In the genomic region with DNA sequence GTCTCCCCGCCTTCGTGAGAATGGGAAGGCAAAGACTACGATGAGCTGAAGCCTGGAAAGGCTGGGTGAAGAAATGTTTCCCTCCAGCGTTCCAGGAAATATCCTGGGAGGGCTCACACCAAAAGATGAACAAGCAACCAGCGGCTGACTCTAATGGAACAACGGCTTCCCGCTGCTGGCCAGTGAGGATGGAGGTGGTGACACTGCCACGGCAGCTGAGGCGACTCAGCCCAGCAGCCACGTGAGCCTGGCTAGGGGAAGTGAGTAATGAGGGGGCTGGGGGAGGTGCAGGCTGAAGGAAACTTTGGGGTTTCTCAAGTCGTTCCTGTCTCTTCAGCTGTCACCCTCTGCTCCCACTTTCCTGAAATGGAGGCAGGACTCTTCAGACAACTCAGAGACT, we compare ENCODE assay signal across 8 cellular contexts.
DNase-seq lines count a peak whose midpoint lies in the region; ATAC-seq and TF ChIP-seq lines count a peak whose summit lies in the region.

No MANE protein-coding gene starts in this region.

- H3K4me3 ChIP-seq in stomach: no peak overlapping the region

- TF ChIP-seq CTCF in stomach (IDR thresholded peaks at IDR 0.05): no peak

- peaks cover 62% of the 10 kb centered on the region for H3K4me1 Mint-ChIP-seq in activated CD8-positive, alpha-beta T cell treated with anti-CD3 and anti-CD28 coated beads, Interleukin-2, amount 10 ng/mL, durations not matched to agents 7 days and 5 days (ENCODE audit: low read depth)

- H3K27ac ChIP-seq in stomach: peak overlapping the region in 3 of 5 donors; percentile 23 to 75 (median 43)

- no peak for TF ChIP-seq EP300 in stomach (IDR thresholded peaks at IDR 0.05)

- no peaks in the 10 kb centered on the region for H3K9me3 ChIP-seq in stomach

- H3K27me3 Mint-ChIP-seq in activated CD8-positive, alpha-beta T cell treated with anti-CD3 and anti-CD28 coated beads, Interleukin-2, amount 10 ng/mL, durations not matched to agents 7 days and 5 days (ENCODE audit: low read depth): no peaks in the 10 kb centered on the region

- POLR2A ChIA-PET in activated CD8-positive, alpha-beta T cell treated with anti-CD3 and anti-CD28 coated beads, Interleukin-2, amount 10 ng/mL, durations not matched to agents 7 days and 5 days (lab: Charles Lee): no interaction called here

- 60 to 84% (median 74%) methylated on average over 11 of the region's 11 CpGs for WGBS in stomach, 5 donors

- no peaks in the 10 kb centered on the region for H3K36me3 ChIP-seq in stomach

- H3K4me1 ChIP-seq in stomach: peaks cover 0 to 22% (median 12%) of the 10 kb centered on the region in 4 donors

- intact Hi-C loops in stomach (cut with DNase I; ENCODE audit: low total_unique reads): no loop called here

- no peaks in the 10 kb centered on the region for H3K9me3 Mint-ChIP-seq in activated CD8-positive, alpha-beta T cell treated with anti-CD3 and anti-CD28 coated beads, Interleukin-2, amount 10 ng/mL, durations not matched to agents 7 days and 5 days (ENCODE audit: insufficient read depth)

- peak; percentile 52 for DNase-seq in activated CD8-positive, alpha-beta T cell treated with anti-CD3 and anti-CD28 coated beads, Interleukin-2, amount 10 ng/mL, durations not matched to agents 7 days and 5 days
- peak; percentile 57 for DNase-seq in iris pigment epithelial cell (ENCODE audit: low read depth)
- peak; percentile 47 for DNase-seq in stomach
- no peak for DNase-seq in NCI-H2081 (lab: John Stamatoyannopoulos, UW)
- no peak for DNase-seq in activated effector memory CD4-positive, alpha-beta T cell treated with anti-CD3 and anti-CD28 coated beads, Interleukin-2, amount 50 U/mL, for 16 hours
- no peak for DNase-seq in NCI-H524 (lab: John Stamatoyannopoulos, UW)

- CTCF ChIA-PET in activated CD8-positive, alpha-beta T cell treated with anti-CD3 and anti-CD28 coated beads, Interleukin-2, amount 10 ng/mL, durations not matched to agents 7 days and 5 days (lab: Charles Lee): interaction anchor here (1.2 to 1.3 kb wide), 2 partner anchors 9 to 13 kb away, joined by 3 to 4 read pairs; no protein-coding TSS in a partner anchor

- peak overlapping the region; percentile 52 for H3K27ac Mint-ChIP-seq in activated CD8-positive, alpha-beta T cell treated with anti-CD3 and anti-CD28 coated beads, Interleukin-2, amount 10 ng/mL, durations not matched to agents 7 days and 5 days

- TF ChIP-seq POLR2A in stomach (IDR thresholded peaks at IDR 0.05): no peak

- no peaks in the 10 kb centered on the region for H3K27me3 ChIP-seq in stomach

- H3K4me3 Mint-ChIP-seq in activated CD8-positive, alpha-beta T cell treated with anti-CD3 and anti-CD28 coated beads, Interleukin-2, amount 10 ng/mL, durations not matched to agents 7 days and 5 days: no peak overlapping the region

- peaks cover 23% of the 10 kb centered on the region for H3K36me3 Mint-ChIP-seq in activated CD8-positive, alpha-beta T cell treated with anti-CD3 and anti-CD28 coated beads, Interleukin-2, amount 10 ng/mL, durations not matched to agents 7 days and 5 days (ENCODE audit: low read depth)

- ATAC-seq in GM19025 (IDR thresholded peaks at IDR 0.05; ENCODE audit: low read depth, unreplicated experiment): peak; percentile 79
- ATAC-seq in HG03457 (IDR thresholded peaks at IDR 0.05; ENCODE audit: unreplicated experiment): peak; percentile 64
- ATAC-seq in activated CD8-positive, alpha-beta T cell treated with anti-CD3 and anti-CD28 coated beads, Interleukin-2, amount 10 ng/mL, durations not matched to agents 7 days and 5 days: peak; percentile 33

Comparison
In these comparisons a context has a peak if more than half of its experiments do, and no peak if none do; other contexts are left out.
1. DNase-seq: peak in activated CD8-positive, alpha-beta T cell treated with anti-CD3 and anti-CD28 coated beads, Interleukin-2, amount 10 ng/mL, durations not matched to agents 7 days and 5 days (single experiment), iris pigment epithelial cell (single experiment) and stomach (single experiment); none in NCI-H2081 (0 of 2), activated effector memory CD4-positive, alpha-beta T cell treated with anti-CD3 and anti-CD28 coated beads, Interleukin-2, amount 50 U/mL, for 16 hours (single experiment) and NCI-H524 (0 of 2).
2. Peak in every context shown above with its lines, with median percentiles within 50 percentile points of each other: ATAC-seq.